9 cellular contexts compared by ENCODE assay signal in genomic region chr5:111741270-111741669, GRCh38. TPM values are rescaled to one million over a fixed set of nuclear protein-coding genes. Genes with fewer than 3 reads are reported as not detected.
A peak's percentile ranks its signal among the peaks of the same experiment; 100 is the strongest.
DNase-seq lines count a peak whose midpoint lies in the region; ATAC-seq and TF ChIP-seq lines count a peak whose summit lies in the region.
"Had no signal": no experiment of that assay in that cellular context is flagged by ENCODE, and none has a peak within 500 bp of the region (broad histone marks: within the 10 kb centered on the region; RNA-seq: fewer than 3 reads in every experiment).

No MANE protein-coding gene starts in this region.

- no peaks in the 10 kb centered on the region for H3K36me3 ChIP-seq in RWPE2 (ENCODE audit: low read depth)

- H3K27ac ChIP-seq in RWPE2 (ENCODE audit: poor library complexity, severe bottlenecking) = peak overlapping the region; percentile 78

- intact Hi-C loops in Right ventricle myocardium inferior (cut with DNase I) = no loop called here

- no peak for TF ChIP-seq CTCF in RWPE2 (IDR thresholded peaks at IDR 0.05; ENCODE audit: poor library complexity, severe bottlenecking)

- ATAC-seq in HG03135 (IDR thresholded peaks at IDR 0.05; ENCODE audit: unreplicated experiment) (peak; percentile 45), RWPE2 (ENCODE audit: low read depth) (peak; percentile 50), Right ventricle myocardium inferior (no peak)

- DNase-seq in NCI-H2227 treated with DMSO at 0.1 percent for 48 hours (lab: John Stamatoyannopoulos, UW) (peak; percentile 34), NCI-H2227 (lab: John Stamatoyannopoulos, UW; ENCODE audit: unreplicated experiment) (no peak), RWPE2 (ENCODE audit: low spot score) (no peak), skeletal muscle cell (ENCODE audit: low read depth) (peak; percentile 55), RPMI8226 (no peak), Right ventricle myocardium inferior (ENCODE audit: missing footprints) (no peak)
- no peak for DNase-seq in central memory CD4-positive, alpha-beta T cell
- DNase-seq: T-cell had no signal

- no peaks in the 10 kb centered on the region for H3K27me3 ChIP-seq in RWPE2 (ENCODE audit: insufficient read depth, poor library complexity, severe bottlenecking)

- H3K9me3 ChIP-seq in RWPE2 (ENCODE audit: severe bottlenecking) = no peaks in the 10 kb centered on the region

- H3K4me1 ChIP-seq in RWPE2 (ENCODE audit: insufficient read depth, poor library complexity, severe bottlenecking) = peaks cover 37% of the 10 kb centered on the region

- H3K4me3 ChIP-seq in RWPE2 (ENCODE audit: severe bottlenecking) (no peak overlapping the region), skeletal muscle cell (ENCODE audit: low read depth, low read length) (no peak overlapping the region)

RNA-seq across cellular contexts. Expression of gene NREP, which starts 15.7 kb away (rescaled TPM):
- 26.2 TPM for total RNA-seq in Right ventricle myocardium inferior

Comparison
In these comparisons a context has a peak if more than half of its experiments do, and no peak if none do; other contexts are left out.
1. DNase-seq: peak in NCI-H2227 treated with DMSO at 0.1 percent for 48 hours (single experiment) and skeletal muscle cell (single experiment); none in NCI-H2227 (single experiment), RWPE2 (single experiment), RPMI8226 (single experiment), central memory CD4-positive, alpha-beta T cell (single experiment) and Right ventricle myocardium inferior (single experiment).